ENCODE assay signal across 35 cellular contexts in genomic region chr7:129458171-129458570, GRCh38.
"Had no signal": no experiment of that assay in that cellular context is flagged by ENCODE, and none has a peak within 500 bp of the region (broad histone marks: within the 10 kb centered on the region; RNA-seq: fewer than 3 reads in every experiment).

No MANE protein-coding gene starts in this region.

- H3K9me3 ChIP-seq: MG63 had no signal

- H3K36me3 ChIP-seq: MG63 had no signal

- H3K4me3 ChIP-seq: MG63 had no signal

- H3K27me3 ChIP-seq: MG63 had no signal

- DNase-seq: Karpas-422, Kasumi-1, MG63, MM.1S, MV-4-11, NCI-H1048, NCI-H1092, NCI-H1092 treated with DMSO at 0.1 percent for 48 hours, NCI-H1105, NCI-H1105 treated with DMSO at 0.1 percent for 48 hours, NCI-H1417, NCI-H1417 treated with DMSO at 0.1 percent for 48 hours, NCI-H1436, NCI-H1436 treated with DMSO at 0.1 percent for 48 hours, NCI-H146, NCI-H1694, NCI-H187, NCI-H187 treated with DMSO at 0.1 percent for 48 hours, NCI-H1930, NCI-H2029, NCI-H2029 treated with DMSO at 0.1 percent for 48 hours, NCI-H2081, NCI-H2081 treated with DMSO at 0.1 percent for 48 hours, NCI-H2107, NCI-H2171, NCI-H2171 treated with DMSO at 0.1 percent for 48 hours, NCI-H2227 treated with DMSO at 0.1 percent for 48 hours, NCI-H226, NCI-H345, NCI-H446, NCI-H446 treated with DMSO at 0.1 percent for 48 hours, NCI-H510A, NCI-H510A treated with DMSO at 0.1 percent for 48 hours, NCI-H524, NCI-H524 treated with DMSO at 0.1 percent for 48 hours had no signal
